27 cellular contexts compared by ENCODE assay signal in genomic region chr19:47630594-47630993, GRCh38. TPM values are rescaled to one million over a fixed set of nuclear protein-coding genes. Genes with fewer than 3 reads are reported as not detected.
DNase-seq lines count a peak whose midpoint lies in the region; ATAC-seq, FAIRE-seq and TF ChIP-seq lines count a peak whose summit lies in the region.
"Had no signal": no experiment of that assay in that cellular context is flagged by ENCODE, and none has a peak within 500 bp of the region (broad histone marks: within the 10 kb centered on the region; RNA-seq: fewer than 3 reads in every experiment).

No MANE protein-coding gene starts in this region.

- TF ChIP-seq CTCF in left ventricle myocardium inferior (IDR thresholded peaks at IDR 0.05; ENCODE audit: borderline replicate concordance) (no peak), heart left ventricle (IDR thresholded peaks at IDR 0.05) (no peak), HEK293 (tag by site-specific recombination; IDR thresholded peaks at IDR 0.05) (no peak), bronchial epithelial cell (IDR thresholded peaks at IDR 0.05; ENCODE audit: insufficient read depth, low read length, severe bottlenecking) (no peak), PC-9 (conservative IDR thresholded peaks at IDR 0.05) (no peak)

- intact Hi-C loops in left ventricle myocardium inferior (cut with micrococcal nuclease) (no loop called here), heart left ventricle (cut with DNase I) (no loop called here), PC-9 (cut with micrococcal nuclease; ENCODE audit: unreplicated experiment) (no loop called here)

- no peak for TF ChIP-seq POLR2A in heart left ventricle (IDR thresholded peaks at IDR 0.05)

- H3K79me2 ChIP-seq in PC-9 (ENCODE audit: low read depth), result peaks cover 83% of the 10 kb centered on the region

- H3K9me3 ChIP-seq in left ventricle myocardium inferior (replicated peaks) (no peaks in the 10 kb centered on the region), heart left ventricle (no peaks in the 10 kb centered on the region), HEK293 (ENCODE audit: control insufficient read depth, insufficient read depth, low read depth, low read length) (no peaks in the 10 kb centered on the region), PC-9 (ENCODE audit: insufficient read depth, low read depth) (no peaks in the 10 kb centered on the region)
- H3K9me3 ChIP-seq: BLaER1, HAP-1 had no signal

- H3K27me3 ChIP-seq in left ventricle myocardium inferior (ENCODE audit: low read depth) (no peaks in the 10 kb centered on the region), heart left ventricle (no peaks in the 10 kb centered on the region), bronchial epithelial cell (ENCODE audit: control insufficient read depth, insufficient read depth, low read length) (no peaks in the 10 kb centered on the region), PC-9 (ENCODE audit: insufficient read depth, low read depth) (no peaks in the 10 kb centered on the region)
- H3K27me3 ChIP-seq: BLaER1 had no signal

- H2AFZ ChIP-seq in PC-9, result no peak overlapping the region

- no peaks in the 10 kb centered on the region for H3K27me3 Mint-ChIP-seq in T-cell
- H3K27me3 Mint-ChIP-seq: CD4-positive, alpha-beta memory T cell; IgD-negative memory B cell had no signal

- FAIRE-seq in bronchial epithelial cell (lab: Jason Lieb, UNC), result peak; percentile 18
- FAIRE-seq: GM12878, GM19239 had no signal

- H3K36me3 ChIP-seq in left ventricle myocardium inferior (no peaks in the 10 kb centered on the region), heart left ventricle (peaks cover 0 to 11% (median 0%) of the 10 kb centered on the region in 9 donors), HEK293 (ENCODE audit: control insufficient read depth in 2 of 2, insufficient read depth in 1 of 2, low read length in 2 of 2) (peaks cover 0 to 8% of the 10 kb centered on the region in 2 experiments; a peak in 2 of 3 replicates), bronchial epithelial cell (ENCODE audit: control insufficient read depth, insufficient read depth, low read length) (peaks cover 5% of the 10 kb centered on the region), PC-9 (ENCODE audit: low read depth) (0 out of 2 replicates have a peak, but pooled peaks cover 4% of the 10 kb centered on the region)
- H3K36me3 ChIP-seq: HAP-1 had no signal

- H3K36me3 Mint-ChIP-seq in T-cell, result peaks cover 25% of the 10 kb centered on the region

- peak overlapping the region; percentile 72 for H3K27ac ChIP-seq in left ventricle myocardium inferior (replicated peaks)
- H3K27ac ChIP-seq in heart left ventricle, result no peak overlapping the region
- no peak overlapping the region for H3K27ac ChIP-seq in HEK293 (ENCODE audit: extremely low read depth, low read depth, low read length)
- H3K27ac ChIP-seq in PC-9, result no peak overlapping the region
- H3K27ac ChIP-seq: 22Rv1, BLaER1, HL-60 had no signal

- H3K4me1 Mint-ChIP-seq in T-cell, result peaks cover 53 to 69% (median 54%) of the 10 kb centered on the region in 3 donors

- peaks cover 48% of the 10 kb centered on the region for H4K20me1 ChIP-seq in PC-9 (ENCODE audit: insufficient read depth)

- peaks cover 30% of the 10 kb centered on the region for H3F3A ChIP-seq in PC-9 (ENCODE audit: insufficient read depth, low read depth)

- no peak overlapping the region for H3K27ac Mint-ChIP-seq in T-cell
- H3K27ac Mint-ChIP-seq: CD4-positive, alpha-beta memory T cell; IgD-negative memory B cell had no signal

- CTCF ChIA-PET in HEK293 (lab: Yijun Ruan, JAX), result interaction anchor here (1.2 kb wide), 1 partner anchor 194 kb away, joined by 4 read pairs; no protein-coding TSS in a partner anchor
- CTCF ChIA-PET in T-cell (lab: Charles Lee), result interaction anchor here in 1 of 2 donors (0.6 to 0.7 kb wide), 2 partner anchors 108 to 214 kb away, joined by 3 read pairs; no protein-coding TSS in a partner anchor
- CTCF ChIA-PET in PC-9 (lab: Charles Lee), result no interaction called here

- no peaks in the 10 kb centered on the region for H3K9me2 ChIP-seq in PC-9 (ENCODE audit: insufficient read depth)

- H3K9me3 Mint-ChIP-seq in T-cell, result no peaks in the 10 kb centered on the region
- H3K9me3 Mint-ChIP-seq: CD4-positive, alpha-beta memory T cell; IgD-negative memory B cell had no signal

- POLR2A ChIA-PET in HEK293 (lab: Yijun Ruan, JAX) (interaction anchor here (0.7 kb wide), 1 partner anchor 151 kb away, joined by 4 read pairs; no protein-coding TSS in a partner anchor), T-cell (lab: Charles Lee) (no interaction called here), PC-9 (lab: Charles Lee; ENCODE audit: unreplicated experiment) (no interaction called here)

- H3K4me1 ChIP-seq in left ventricle myocardium inferior (peaks cover 74% of the 10 kb centered on the region), heart left ventricle (peaks cover 2 to 64% (median 28%) of the 10 kb centered on the region in 12 donors), HEK293 (ENCODE audit: control insufficient read depth, insufficient read depth, low read length) (peaks cover 17% of the 10 kb centered on the region), PC-9 (replicated peaks; ENCODE audit: insufficient read depth) (peaks cover 11% of the 10 kb centered on the region)
- H3K4me1 ChIP-seq: BLaER1, HAP-1 had no signal

- H3K4me3 ChIP-seq in left ventricle myocardium inferior, result no peak overlapping the region
- no peak overlapping the region for H3K4me3 ChIP-seq in heart left ventricle
- no peak overlapping the region for H3K4me3 ChIP-seq in HEK293 (ENCODE audit: low read depth, low read length)
- no peak overlapping the region for H3K4me3 ChIP-seq in bronchial epithelial cell (ENCODE audit: low read depth, low read length)
- no peak overlapping the region for H3K4me3 ChIP-seq in PC-9
- H3K4me3 ChIP-seq: BLaER1, GM12878, HAP-1 had no signal

- BruUV-seq in PC-9 (replicated peaks; lab: Mats Ljungman, UMichigan), result no TSS peak

- H3K4me2 ChIP-seq in PC-9, result no peak overlapping the region
- H3K4me2 ChIP-seq: BLaER1 had no signal

- ATAC-seq in heart left ventricle, result no peak
- ATAC-seq in T-cell (replicated peaks in 1 of 4), result no peak
- ATAC-seq: GM12878 had no signal

- no peak overlapping the region for H3K4me3 Mint-ChIP-seq in T-cell
- H3K4me3 Mint-ChIP-seq: CD14-positive monocyte; CD4-positive, alpha-beta memory T cell; IgD-negative memory B cell had no signal

- 92 to 97% (median 94%) methylated on average over 6 of the region's 6 CpGs for WGBS in heart left ventricle, 4 donors

- DNase-seq in left ventricle myocardium inferior (no peak), heart left ventricle (no peak), bronchial epithelial cell (ENCODE audit: low read depth) (no peak), T-cell (no peak), NCI-H187 treated with DMSO at 0.1 percent for 48 hours (lab: John Stamatoyannopoulos, UW) (no peak), PC-9 (no peak)
- DNase-seq: Calu3; CD4-positive, alpha-beta memory T cell; DMS 273 treated with DMSO at 0.1 percent for 48 hours; DMS53; DND-41; EL; KG1 had no signal

TF ChIP-seq in HEK293, 187 proteins besides CTCF, POLR2A, EP300 and RAD21:
- TF ChIP-seq ZNF140 (tag by site-specific recombination; IDR thresholded peaks at IDR 0.05) (peak; percentile 94), ZNF184 (tag by site-specific recombination; IDR thresholded peaks at IDR 0.05) (no peak)

RNA-seq across cellular contexts. Expression of gene BICRA, which starts 21.7 kb away (rescaled TPM):
- total RNA-seq in left ventricle myocardium inferior, result 7.8 TPM
- 10 to 100 TPM in 3 of 9 donors, 1 to 10 TPM in 6; 5.3 to 14.5 (median 8.7) TPM for total RNA-seq in heart left ventricle
- 1 to 10 TPM; 7.2 to 7.6 TPM for polyA plus RNA-seq in heart left ventricle
- 2.9 and 4.5 TPM in 2 replicates for total RNA-seq in bronchial epithelial cell
- total RNA-seq in T-cell, result 10 to 100 TPM; 31.9 to 39.3 (median 35.1) TPM
- total RNA-seq in PC-9 (2021), result 9.6 and 14.4 TPM in 2 replicates

RNA-seq across cellular contexts. Expression of gene ZNF541, which starts 57.6 kb away (rescaled TPM):
- total RNA-seq in left ventricle myocardium inferior (0.99 TPM), heart left ventricle (1 to 10 TPM in 6 of 9 donors, under 1 TPM in 3; 0.63 to 3.8 (median 1.1) TPM), bronchial epithelial cell (not detected in 2 replicates), T-cell (1 to 10 TPM in 1 of 5 donors, under 1 TPM in 4; 0.58 to 1.1 (median 0.65) TPM), PC-9 (2021) (not detected in 2 replicates)
- polyA plus RNA-seq in heart left ventricle, result 1 to 10 TPM in 1 of 2 donors, under 1 TPM in 1; 0.15 to 1.1 TPM
- total RNA-seq: A673, Calu3, G401, H4, HT1080 had no signal
- polyA plus RNA-seq: AG04450, CD14-positive monocyte, IgD-negative memory B cell had no signal
